In the genomic region with DNA sequence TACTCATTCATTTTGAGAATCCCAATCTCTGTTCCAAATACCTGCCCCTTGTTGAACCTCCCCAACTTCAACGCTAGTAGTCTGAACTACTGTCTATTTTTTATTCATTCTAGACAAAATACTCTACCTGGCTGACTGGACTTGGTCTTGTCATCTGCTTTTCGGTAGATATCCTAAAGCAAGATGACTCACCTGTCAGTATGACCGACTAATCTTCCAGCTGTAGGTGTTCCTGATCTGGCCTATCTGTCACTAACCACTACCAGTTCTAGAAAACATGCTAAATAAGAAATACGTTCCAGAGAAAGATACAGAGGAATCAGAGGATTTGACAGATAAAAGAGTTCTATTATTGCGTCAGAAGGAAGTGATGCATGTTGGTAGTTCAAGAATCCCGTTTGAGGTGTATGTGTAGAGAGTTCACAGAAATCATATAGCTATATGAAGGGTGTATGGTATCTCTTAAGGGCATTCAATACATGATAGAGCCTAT, we compare ENCODE assay signal across 19 cellular contexts.
DNase-seq lines count a peak whose midpoint lies in the region; ATAC-seq, FAIRE-seq and TF ChIP-seq lines count a peak whose summit lies in the region.
"Had no signal": no experiment of that assay in that cellular context is flagged by ENCODE, and none has a peak within 500 bp of the region (broad histone marks: within the 10 kb centered on the region; RNA-seq: fewer than 3 reads in every experiment).

No MANE protein-coding gene starts in this region.

- BruUV-seq in PC-3 (replicated peaks; lab: Mats Ljungman, UMichigan) (no TSS peak), endothelial cell of umbilical vein (replicated peaks; lab: Mats Ljungman, UMichigan) (no TSS peak)

- H3K4me3 ChIP-seq in PC-3 (ENCODE audit: low read length) = no peak overlapping the region
- H3K4me3 ChIP-seq in endothelial cell of umbilical vein (replicated peaks in 1 of 3; ENCODE audit: insufficient read depth in 1 of 3, low read depth in 1 of 3, low read length in 3 of 3) = no peak overlapping the region
- H3K4me3 ChIP-seq in CD8-positive, alpha-beta T cell (ENCODE audit: low read depth, low read length) = no peak overlapping the region
- H3K4me3 ChIP-seq: SJCRH30 had no signal

- no peaks in the 10 kb centered on the region for H3K9me1 ChIP-seq in endothelial cell of umbilical vein (replicated peaks; ENCODE audit: control insufficient read depth, extremely low read depth, insufficient read depth, low read length)

- no peaks in the 10 kb centered on the region for H3K79me2 ChIP-seq in PC-3 (ENCODE audit: low read length)
- H3K79me2 ChIP-seq in endothelial cell of umbilical vein (ENCODE audit: control insufficient read depth, insufficient read depth, low read length) = no peaks in the 10 kb centered on the region

- POLR2A ChIA-PET in PC-3 (lab: Charles Lee; ENCODE audit: unreplicated experiment) = no interaction called here
- POLR2A ChIA-PET in endothelial cell of umbilical vein (lab: Charles Lee) = interaction anchor here (0.7 kb wide), 1 partner anchor 24 kb away, joined by 3 read pairs; no protein-coding TSS in a partner anchor
- POLR2A ChIA-PET in CD8-positive, alpha-beta T cell (lab: Charles Lee) = no interaction called here

- H3K27me3 Mint-ChIP-seq in nephron progenitor cell (ENCODE audit: low read depth, poor library complexity) = peaks cover 4% of the 10 kb centered on the region
- H3K27me3 Mint-ChIP-seq in CD8-positive, alpha-beta T cell (ENCODE audit: low read depth) = no peaks in the 10 kb centered on the region

- no peak for TF ChIP-seq POLR2A in endothelial cell of umbilical vein (IDR thresholded peaks at IDR 0.05; ENCODE audit: low read depth, low read length)

- no peak overlapping the region for H3K4me2 ChIP-seq in PC-3 (ENCODE audit: low read length)
- no peak overlapping the region for H3K4me2 ChIP-seq in endothelial cell of umbilical vein (ENCODE audit: insufficient read depth, low read length)

- H3K4me1 Mint-ChIP-seq in nephron progenitor cell = no peaks in the 10 kb centered on the region
- H3K4me1 Mint-ChIP-seq in CD8-positive, alpha-beta T cell (ENCODE audit: low read depth) = no peaks in the 10 kb centered on the region

- DNase-seq in NCI-H2171 treated with DMSO at 0.1 percent for 48 hours (lab: John Stamatoyannopoulos, UW) (peak; percentile 37), NCI-H2171 (lab: John Stamatoyannopoulos, UW) (no peak), PC-3 (peak; percentile 22), endothelial cell of umbilical vein (ENCODE audit: low read depth, low spot score) (no peak), nephron progenitor cell (no peak), NCI-H187 treated with DMSO at 0.1 percent for 48 hours (lab: John Stamatoyannopoulos, UW) (no peak), Ammon's horn (ENCODE audit: low spot score) (no peak)
- DNase-seq in CD8-positive, alpha-beta T cell = no peak
- DNase-seq: H7, KG1, MM.1S, NCI-H2081 treated with DMSO at 0.1 percent for 48 hours, NCI-H524 treated with DMSO at 0.1 percent for 48 hours, NCI-H774, SJCRH30 had no signal

- no peak overlapping the region for H2AFZ ChIP-seq in PC-3 (ENCODE audit: low read length)
- H2AFZ ChIP-seq in endothelial cell of umbilical vein (ENCODE audit: low read depth, low read length) = no peak overlapping the region

- H3K27me3 ChIP-seq in PC-3 (ENCODE audit: low read length) (no peaks in the 10 kb centered on the region), endothelial cell of umbilical vein (ENCODE audit: control insufficient read depth in 2 of 2, insufficient read depth in 2 of 2, low read length in 2 of 2) (no peaks in the 10 kb centered on the region)
- no peaks in the 10 kb centered on the region for H3K27me3 ChIP-seq in CD8-positive, alpha-beta T cell (ENCODE audit: insufficient read depth, low read length)
- H3K27me3 ChIP-seq: SJCRH30 had no signal

- no peak overlapping the region for H3K27ac ChIP-seq in PC-3 (ENCODE audit: low read length)
- H3K27ac ChIP-seq in endothelial cell of umbilical vein (ENCODE audit: insufficient read depth, low read depth, low read length) = no peak overlapping the region
- no peak overlapping the region for H3K27ac ChIP-seq in CD8-positive, alpha-beta T cell (ENCODE audit: low read depth, low read length)
- H3K27ac ChIP-seq: 22Rv1, SJCRH30 had no signal

- H3K36me3 Mint-ChIP-seq in nephron progenitor cell (ENCODE audit: low read depth) = peaks cover 60% of the 10 kb centered on the region
- peaks cover 67% of the 10 kb centered on the region for H3K36me3 Mint-ChIP-seq in CD8-positive, alpha-beta T cell

- H4K20me1 ChIP-seq in PC-3 (ENCODE audit: low read length) (no peaks in the 10 kb centered on the region), endothelial cell of umbilical vein (replicated peaks; ENCODE audit: control insufficient read depth, extremely low read depth, insufficient read depth, low read length) (no peaks in the 10 kb centered on the region)

- H3K36me3 ChIP-seq in PC-3 (ENCODE audit: low read depth, low read length) (peaks cover 9% of the 10 kb centered on the region), endothelial cell of umbilical vein (ENCODE audit: control insufficient read depth in 2 of 2, extremely low read depth in 1 of 2, insufficient read depth in 2 of 2, low read length in 2 of 2) (peaks cover 6 to 10% of the 10 kb centered on the region in 2 experiments)
- H3K36me3 ChIP-seq in CD8-positive, alpha-beta T cell (ENCODE audit: insufficient read depth, low read length) = peaks cover 5% of the 10 kb centered on the region

- H3K9me3 ChIP-seq in PC-3 (ENCODE audit: low read length) (no peaks in the 10 kb centered on the region), endothelial cell of umbilical vein (replicated peaks; ENCODE audit: control insufficient read depth, insufficient read depth, low read length) (no peaks in the 10 kb centered on the region)
- no peaks in the 10 kb centered on the region for H3K9me3 ChIP-seq in CD8-positive, alpha-beta T cell (ENCODE audit: low read length)
- H3K9me3 ChIP-seq: SJCRH30 had no signal

- no peaks in the 10 kb centered on the region for H3K9me2 ChIP-seq in PC-3 (replicated peaks; ENCODE audit: low read length)

- H3K4me1 ChIP-seq in PC-3 (ENCODE audit: insufficient read depth, low read length) (peaks cover 5% of the 10 kb centered on the region), endothelial cell of umbilical vein (ENCODE audit: control insufficient read depth, extremely low read depth, insufficient read depth, low read length) (no peaks in the 10 kb centered on the region)
- H3K4me1 ChIP-seq in CD8-positive, alpha-beta T cell (ENCODE audit: insufficient read depth, low read length) = no peaks in the 10 kb centered on the region
- H3K4me1 ChIP-seq: SJCRH30 had no signal

- H3K4me3 Mint-ChIP-seq in nephron progenitor cell = no peak overlapping the region
- H3K4me3 Mint-ChIP-seq in CD8-positive, alpha-beta T cell = no peak overlapping the region

- dilution Hi-C loops in endothelial cell of umbilical vein (cut with MboI; ENCODE audit: extremely low pct_ligation_motif_present, low sequenced_read_pairs) = no loop called here

- TF ChIP-seq CTCF in PC-3 (conservative IDR thresholded peaks at IDR 0.05; ENCODE audit: low read depth, low read length) (no peak), endothelial cell of umbilical vein (IDR thresholded peaks at IDR 0.05; ENCODE audit: extremely low read depth in 1 of 2, insufficient read depth in 1 of 2, low read depth in 1 of 2, low read length in 2 of 2) (no peak), nephron progenitor cell (IDR thresholded peaks at IDR 0.05) (no peak)
- no peak for TF ChIP-seq CTCF in CD8-positive, alpha-beta T cell (IDR thresholded peaks at IDR 0.05)

- ATAC-seq in PC-3 = peak; percentile 24; the same call in 1 of the 2 replicates
- no peak for ATAC-seq in CD8-positive, alpha-beta T cell
- ATAC-seq: Right ventricle myocardium inferior had no signal

- H3F3A ChIP-seq in PC-3 (ENCODE audit: low read length, unreplicated experiment) = no peaks in the 10 kb centered on the region

- H3K9me3 Mint-ChIP-seq in nephron progenitor cell = no peaks in the 10 kb centered on the region
- H3K9me3 Mint-ChIP-seq in CD8-positive, alpha-beta T cell = no peaks in the 10 kb centered on the region

- no peak overlapping the region for H3K9ac ChIP-seq in PC-3 (ENCODE audit: low read length)
- H3K9ac ChIP-seq in endothelial cell of umbilical vein (replicated peaks; ENCODE audit: extremely low read depth, insufficient read depth, low read length) = no peak overlapping the region

- intact Hi-C loops in PC-3 (cut with micrococcal nuclease) = no loop called here
- intact Hi-C loops in endothelial cell of umbilical vein (cut with micrococcal nuclease) = no loop called here
- intact Hi-C loops in CD8-positive, alpha-beta T cell (cut with DNase I, micrococcal nuclease) = no loop called here

- peak; percentile 74 for FAIRE-seq in endothelial cell of umbilical vein (lab: Jason Lieb, UNC)
- FAIRE-seq: D721Med, HTR-8/SVneo had no signal

- CTCF ChIA-PET in PC-3 (lab: Charles Lee) (no interaction called here), endothelial cell of umbilical vein (lab: Charles Lee) (interaction anchor here (1.0 to 1.2 kb wide), 2 partner anchors 12 to 24 kb away, joined by 3 to 4 read pairs; no protein-coding TSS in a partner anchor)
- CTCF ChIA-PET in CD8-positive, alpha-beta T cell (lab: Charles Lee) = no interaction called here

- H3K27ac Mint-ChIP-seq in nephron progenitor cell = peak overlapping the region; percentile 4
- no peak overlapping the region for H3K27ac Mint-ChIP-seq in CD8-positive, alpha-beta T cell

TF ChIP-seq in endothelial cell of umbilical vein, 7 proteins besides CTCF, POLR2A, EP300 and RAD21:
- TF ChIP-seq MYC (IDR thresholded peaks at IDR 0.05; ENCODE audit: low read depth, low read length) (no peak), JUN (IDR thresholded peaks at IDR 0.05; ENCODE audit: borderline replicate concordance, insufficient read depth, insufficient read length, low read depth) (peak; percentile 11), GATA2 (IDR thresholded peaks at IDR 0.05; ENCODE audit: insufficient read depth, insufficient read length, low read depth, low read length) (no peak)

Comparison
In these comparisons a context has a peak if more than half of its experiments do, and no peak if none do; other contexts are left out.
1. DNase-seq: peak in NCI-H2171 treated with DMSO at 0.1 percent for 48 hours (single experiment) and PC-3 (single experiment); none in NCI-H2171 (single experiment), endothelial cell of umbilical vein (single experiment), nephron progenitor cell (single experiment), CD8-positive, alpha-beta T cell (0 of 7), NCI-H187 treated with DMSO at 0.1 percent for 48 hours (single experiment) and Ammon's horn (single experiment).